Comparison of ENCODE assay signal across 25 cellular contexts in genomic region chr6:167781066-167781767, GRCh38. TPM values are rescaled to one million over a fixed set of nuclear protein-coding genes. Genes with fewer than 3 reads are reported as not detected.
DNase-seq lines count a peak whose midpoint lies in the region; ATAC-seq, FAIRE-seq and TF ChIP-seq lines count a peak whose summit lies in the region.
"Had no signal": no experiment of that assay in that cellular context is flagged by ENCODE, and none has a peak within 500 bp of the region (broad histone marks: within the 10 kb centered on the region; RNA-seq: fewer than 3 reads in every experiment).

No MANE protein-coding gene starts in this region.

- H3K27ac ChIP-seq in RWPE2 (ENCODE audit: poor library complexity, severe bottlenecking) (no peak overlapping the region), HepG2 (ENCODE audit: extremely low read length, insufficient read depth, low read length) (no peak overlapping the region)
- H3K27ac ChIP-seq: gastrocnemius medialis, lower lobe of right lung, SJCRH30, thyroid gland had no signal

- no peak overlapping the region for H2AFZ ChIP-seq in HepG2 (ENCODE audit: low read length)

- CTCF ChIA-PET in HepG2 (lab: Yijun Ruan, JAX; ENCODE audit: low intra/inter-chr PET ratio, low total read pairs) = no interaction called here

- peak; percentile 12 for DNase-seq in LoVo (ENCODE audit: low spot score)
- peak; percentile 63 for DNase-seq in NCI-H146 (lab: John Stamatoyannopoulos, UW)
- DNase-seq in RWPE2 (ENCODE audit: low spot score) = no peak
- DNase-seq in HepG2 (ENCODE audit: low spot score) = no peak
- no peak for DNase-seq in COLO829 (ENCODE audit: low spot score)
- DNase-seq: activated CD8-positive, alpha-beta T cell treated with anti-CD3 and anti-CD28 coated beads, Interleukin-2, amount 10 ng/mL, durations not matched to agents 7 days and 5 days; activated gamma-delta T cell treated with Interleukin-2 at 50 U/mL for 16 hours; effector CD8-positive, alpha-beta T cell; gastrocnemius medialis; lower lobe of right lung; MG63; NCI-H1694 treated with DMSO at 0.1 percent for 48 hours; NCI-H510A; SJCRH30; stimulated activated naive CD8-positive, alpha-beta T cell treated with anti-CD3 and anti-CD28 coated beads, Interleukin-15, amount 100 ng/mL, for 72 hours; T-cell; thyroid gland had no signal

- no TSS peak for BruUV-seq in HepG2 (replicated peaks; lab: Mats Ljungman, UMichigan)

- POLR2A ChIA-PET in HepG2 (lab: Yijun Ruan, JAX) = interaction anchor here (3.2 kb wide), 1 partner anchor 19 kb away, joined by 10 read pairs; no protein-coding TSS in a partner anchor

- H3K4me1 ChIP-seq in RWPE2 (ENCODE audit: insufficient read depth, poor library complexity, severe bottlenecking) (no peaks in the 10 kb centered on the region), HepG2 (ENCODE audit: insufficient read depth, low read length) (peaks cover 51% of the 10 kb centered on the region)
- H3K4me1 ChIP-seq: gastrocnemius medialis, HAP-1, lower lobe of right lung, SJCRH30 had no signal

- H3K36me3 ChIP-seq in RWPE2 (ENCODE audit: low read depth) = no peaks in the 10 kb centered on the region
- no peaks in the 10 kb centered on the region for H3K36me3 ChIP-seq in HepG2 (replicated peaks in 1 of 2; ENCODE audit: control insufficient read depth in 1 of 2, insufficient read depth in 2 of 2, low read length in 2 of 2)
- H3K36me3 ChIP-seq: gastrocnemius medialis, HAP-1, lower lobe of right lung, MG63, SJCRH30, thyroid gland had no signal

- no peaks in the 10 kb centered on the region for H3K9me3 ChIP-seq in RWPE2 (ENCODE audit: severe bottlenecking)
- no peaks in the 10 kb centered on the region for H3K9me3 ChIP-seq in HepG2 (ENCODE audit: low read length)
- H3K9me3 ChIP-seq: gastrocnemius medialis, HAP-1, lower lobe of right lung, MG63, SJCRH30, thyroid gland had no signal

- TF ChIP-seq POLR2A in HepG2 (IDR thresholded peaks at IDR 0.05; ENCODE audit: insufficient read depth in 1 of 2, low read depth in 2 of 2, low read length in 2 of 2) = no peak

- peak; percentile 42; the same call in 1 of the 3 replicates for ATAC-seq in RWPE2 (ENCODE audit: low read depth)
- ATAC-seq in HepG2 = no peak
- no peak for ATAC-seq in GM21529 (IDR thresholded peaks at IDR 0.05; ENCODE audit: unreplicated experiment)
- ATAC-seq in HG02870 (IDR thresholded peaks at IDR 0.05; ENCODE audit: unreplicated experiment) = no peak
- ATAC-seq: activated CD4-positive, CD25-positive, alpha-beta regulatory T cell treated with anti-CD3 and anti-CD28 coated beads, Interleukin-2, amount 50 U/mL, for 24 hours; activated CD8-positive, alpha-beta T cell treated with anti-CD3 and anti-CD28 coated beads, Interleukin-2, amount 10 ng/mL, durations not matched to agents 7 days and 5 days; gastrocnemius medialis; lower lobe of right lung; sciatic nerve; stimulated activated naive CD8-positive, alpha-beta T cell treated with anti-CD3 and anti-CD28 coated beads, Interleukin-15, amount 100 ng/mL, for 72 hours; T-cell had no signal

- TF ChIP-seq EP300 in HepG2 (IDR thresholded peaks at IDR 0.05; ENCODE audit: low read depth in 2 of 2, low read length in 2 of 2) (no peak), HepG2 (CRISPR knock-in tag; IDR thresholded peaks at IDR 0.05; ENCODE audit: borderline replicate concordance) (no peak)

- WGBS in HepG2 (ENCODE audit: low lambda C conversion rate) = 67% methylated on average over 15 of the region's 15 CpGs

- in situ Hi-C loops in HepG2 (cut with HindIII; ENCODE audit: extremely low pct_ligation_motif_present, low pct_unique_long_range_greater_than_20kb) = no loop called here

- H3K79me2 ChIP-seq in HepG2 (ENCODE audit: insufficient read depth, low read length) = no peaks in the 10 kb centered on the region

- H3K4me3 ChIP-seq in RWPE2 (ENCODE audit: severe bottlenecking) (no peak overlapping the region), HepG2 (replicated peaks in 1 of 3; ENCODE audit: insufficient read depth in 1 of 3, low read depth in 2 of 3, low read length in 3 of 3) (no peak overlapping the region)
- H3K4me3 ChIP-seq: gastrocnemius medialis, HAP-1, lower lobe of right lung, MG63, SJCRH30, thyroid gland had no signal

- TF ChIP-seq CTCF in RWPE2 (IDR thresholded peaks at IDR 0.05; ENCODE audit: poor library complexity, severe bottlenecking) (no peak), HepG2 (CRISPR knock-in tag; IDR thresholded peaks at IDR 0.05) (no peak)

- no peak overlapping the region for H3K9ac ChIP-seq in HepG2 (ENCODE audit: insufficient read depth, low read depth, low read length)

- no peaks in the 10 kb centered on the region for H3K27me3 ChIP-seq in RWPE2 (ENCODE audit: insufficient read depth, poor library complexity, severe bottlenecking)
- H3K27me3 ChIP-seq in HepG2 (ENCODE audit: control insufficient read depth in 1 of 2, insufficient read depth in 2 of 2, low read length in 2 of 2) = no peaks in the 10 kb centered on the region; a peak in 1 of 5 replicates
- H3K27me3 ChIP-seq: gastrocnemius medialis, MG63, thyroid gland had no signal

- no peak for FAIRE-seq in HepG2 (lab: Jason Lieb, UNC)
- FAIRE-seq: D721Med, islet of Langerhans, RCC 7860 had no signal

- H3K4me2 ChIP-seq in HepG2 (ENCODE audit: low read depth, low read length) = no peak overlapping the region

- H4K20me1 ChIP-seq in HepG2 (ENCODE audit: insufficient read depth, low read length) = no peaks in the 10 kb centered on the region

- intact Hi-C loops in HepG2 (cut with micrococcal nuclease; ENCODE audit: unreplicated experiment) = loop anchor here (5.0 kb wide), 1 partner anchor 1009 kb away; no protein-coding TSS in a partner anchor

- TF ChIP-seq RAD21 in HepG2 (CRISPR knock-in tag; IDR thresholded peaks at IDR 0.05) = no peak

TF ChIP-seq in HepG2, 621 proteins besides CTCF, POLR2A, EP300 and RAD21:
- TF ChIP-seq FOSL2 (CRISPR knock-in tag; IDR thresholded peaks at IDR 0.05) (0 out of 2 replicates have a peak, but pooled peaks have one; percentile 36), ZNF275 (CRISPR knock-in tag; IDR thresholded peaks at IDR 0.05; ENCODE audit: borderline replicate concordance) (no peak)

RNA-seq across cellular contexts. Expression of gene AFDN, which starts 45.5 kb away (rescaled TPM):
- 97.8 and 136 TPM in 2 replicates for total RNA-seq in HepG2 (2016; rRNA removed; fragmentation: Illumina TruSeq; extraction: Trizol)
- total RNA-seq in HepG2 (2016; cell fraction: cytosol; rRNA removed; fragmentation: Illumina TruSeq; extraction: Trizol; ENCODE audit: low read depth) = 82.1 and 86.5 TPM in 2 replicates
- total RNA-seq in HepG2 (2016; cell fraction: insoluble cytoplasmic fraction; rRNA removed; fragmentation: Illumina TruSeq; extraction: Trizol) = 90.9 and 138 TPM in 2 replicates
- total RNA-seq in HepG2 (2016; cell fraction: membrane; rRNA removed; fragmentation: Illumina TruSeq; extraction: Trizol) = 67.9 and 80.5 TPM in 2 replicates
- total RNA-seq in HepG2 (2016; cell fraction: nucleus; rRNA removed; fragmentation: Illumina TruSeq; extraction: Trizol) = 248 and 270 TPM in 2 replicates
- 151 and 156 TPM in 2 replicates for polyA plus RNA-seq in HepG2 (2011; rRNA removed)
- polyA plus RNA-seq in HepG2 (2011; cell fraction: cytosol; rRNA removed) = 52.5 and 65.6 TPM in 2 replicates
- polyA plus RNA-seq in HepG2 (2011; cell fraction: nucleus; rRNA removed) = 488 and 509 TPM in 2 replicates
- polyA plus RNA-seq in HepG2 (2012) = 141 and 152 TPM in 2 replicates
- 1.8 and 2.1 TPM in 2 replicates for polyA plus RNA-seq in HepG2 (2016; cell fraction: cytosol; fragmentation: Illumina TruSeq; extraction: Trizol; ENCODE audit: low read depth)
- 62.7 and 70.2 TPM in 2 replicates for polyA plus RNA-seq in HepG2 (2016; cell fraction: insoluble cytoplasmic fraction; fragmentation: Illumina TruSeq; extraction: Trizol; ENCODE audit: low read depth)
- 7.1 and 7.2 TPM in 2 replicates for polyA plus RNA-seq in HepG2 (2016; cell fraction: membrane; fragmentation: Illumina TruSeq; extraction: Trizol; ENCODE audit: low read depth)
- 361 and 384 TPM in 2 replicates for polyA plus RNA-seq in HepG2 (2016; cell fraction: nucleus; fragmentation: Illumina TruSeq; extraction: Trizol; ENCODE audit: insufficient read depth, low read depth)
- polyA minus RNA-seq in HepG2 (2011; rRNA and poly(A)+ RNA removed; ENCODE audit: low replicate concordance) = 24.6 and 223 TPM in 2 replicates
- 115 and 134 TPM in 2 replicates for polyA minus RNA-seq in HepG2 (2011; cell fraction: cytosol; rRNA and poly(A)+ RNA removed)
- polyA minus RNA-seq in HepG2 (2011; cell fraction: nucleus; rRNA and poly(A)+ RNA removed) = 847 and 897 TPM in 2 replicates

Comparison
In these comparisons a context has a peak if more than half of its experiments do, and no peak if none do; other contexts are left out.
1. DNase-seq: peak in LoVo (single experiment) and NCI-H146 (single experiment); none in RWPE2 (single experiment), HepG2 (single experiment) and COLO829 (single experiment).